In genomic region chr4:108783666-108784463, GRCh38 we compare ENCODE assay signal across 12 cellular contexts. TPM values are rescaled to one million over a fixed set of nuclear protein-coding genes. Genes with fewer than 3 reads are reported as not detected.
A peak's percentile ranks its signal among the peaks of the same experiment; 100 is the strongest.
DNase-seq lines count a peak whose midpoint lies in the region; ATAC-seq and TF ChIP-seq lines count a peak whose summit lies in the region.
"Had no signal": no experiment of that assay in that cellular context is flagged by ENCODE, and none has a peak within 500 bp of the region (broad histone marks: within the 10 kb centered on the region; RNA-seq: fewer than 3 reads in every experiment).

No MANE protein-coding gene starts in this region.

- H3K4me3 ChIP-seq in cardiac muscle cell (no peak overlapping the region), right atrium auricular region (no peak overlapping the region), aorta (ENCODE audit: low read length in 2 of 2) (no peak overlapping the region)

- H3K4me1 ChIP-seq in cardiac muscle cell (ENCODE audit: low read depth) (no peaks in the 10 kb centered on the region), right atrium auricular region (no peaks in the 10 kb centered on the region), aorta (ENCODE audit: control insufficient read depth in 1 of 2, insufficient read depth in 2 of 2, low read length in 2 of 2) (no peaks in the 10 kb centered on the region)

- peaks cover 13% of the 10 kb centered on the region for H3K27me3 Mint-ChIP-seq in nephron progenitor cell (ENCODE audit: low read depth, poor library complexity)
- H3K27me3 Mint-ChIP-seq: CD4-positive, CD25-positive, alpha-beta regulatory T cell had no signal

- H3K4me1 Mint-ChIP-seq in nephron progenitor cell: peaks cover 6% of the 10 kb centered on the region
- H3K4me1 Mint-ChIP-seq: CD4-positive, CD25-positive, alpha-beta regulatory T cell; naive thymus-derived CD4-positive, alpha-beta T cell had no signal

- in situ Hi-C loops in SK-MEL-5 (cut with HindIII; ENCODE audit: low pct_unique_long_range_greater_than_20kb, low sequenced_read_pairs): no loop called here

- H3K27ac Mint-ChIP-seq in nephron progenitor cell: no peak overlapping the region
- H3K27ac Mint-ChIP-seq: CD4-positive, CD25-positive, alpha-beta regulatory T cell; naive thymus-derived CD4-positive, alpha-beta T cell had no signal

- DNase-seq in cardiac muscle cell (ENCODE audit: low read depth in 1 of 2, low spot score in 1 of 2) (peak; percentile 22 to 31), right atrium auricular region (ENCODE audit: low spot score) (no peak), SK-MEL-5 (ENCODE audit: low read depth, low spot score) (peak; percentile 65), fibroblast of peridontal ligament (ENCODE audit: extremely low read depth) (peak; percentile 59), aorta (no peak), NCI-H2227 treated with DMSO at 0.1 percent for 48 hours (lab: John Stamatoyannopoulos, UW) (no peak), SHP77 treated with DMSO at 0.1 percent for 48 hours (lab: John Stamatoyannopoulos, UW) (no peak), nephron progenitor cell (no peak)
- DNase-seq: CD4-positive, CD25-positive, alpha-beta regulatory T cell; glutamatergic neuron; NCI-H524 treated with DMSO at 0.1 percent for 48 hours had no signal

- H3K4me3 Mint-ChIP-seq in nephron progenitor cell: no peak overlapping the region
- H3K4me3 Mint-ChIP-seq: CD4-positive, CD25-positive, alpha-beta regulatory T cell; naive thymus-derived CD4-positive, alpha-beta T cell had no signal

- intact Hi-C loops in aorta (cut with DNase I): no loop called here

- H3K27ac ChIP-seq in cardiac muscle cell: no peak overlapping the region
- H3K27ac ChIP-seq in right atrium auricular region: no peak overlapping the region
- no peak overlapping the region for H3K27ac ChIP-seq in aorta (ENCODE audit: low read depth in 1 of 2, low read length in 2 of 2)

- ATAC-seq in aorta (ENCODE audit: low FRiP score): no peak
- ATAC-seq: naive thymus-derived CD4-positive, alpha-beta T cell had no signal

- no peaks in the 10 kb centered on the region for H3K9me3 ChIP-seq in cardiac muscle cell (ENCODE audit: low read depth)
- H3K9me3 ChIP-seq in right atrium auricular region: no peaks in the 10 kb centered on the region
- no peaks in the 10 kb centered on the region for H3K9me3 ChIP-seq in aorta (ENCODE audit: control insufficient read depth, low read length)

- 61 to 62% methylated on average over 3 of the region's 3 CpGs for WGBS in aorta, 2 donors

- H3K36me3 Mint-ChIP-seq in nephron progenitor cell (ENCODE audit: low read depth): no peaks in the 10 kb centered on the region
- H3K36me3 Mint-ChIP-seq: CD4-positive, CD25-positive, alpha-beta regulatory T cell; naive thymus-derived CD4-positive, alpha-beta T cell had no signal

- H3K9me3 Mint-ChIP-seq in nephron progenitor cell: no peaks in the 10 kb centered on the region
- H3K9me3 Mint-ChIP-seq: naive thymus-derived CD4-positive, alpha-beta T cell had no signal

- H3K36me3 ChIP-seq in cardiac muscle cell (no peaks in the 10 kb centered on the region), right atrium auricular region (no peaks in the 10 kb centered on the region), aorta (ENCODE audit: control insufficient read depth in 1 of 2, insufficient read depth in 2 of 2, low read length in 1 of 2) (no peaks in the 10 kb centered on the region)

- TF ChIP-seq CTCF in cardiac muscle cell (IDR thresholded peaks at IDR 0.05; ENCODE audit: low read depth, low read length) (peak; percentile 40), right atrium auricular region (IDR thresholded peaks at IDR 0.05) (peak in 1 of 2 donors; percentile 31), nephron progenitor cell (IDR thresholded peaks at IDR 0.05) (no peak)

- H3K27me3 ChIP-seq in cardiac muscle cell (no peaks in the 10 kb centered on the region), right atrium auricular region (no peaks in the 10 kb centered on the region), aorta (ENCODE audit: control insufficient read depth in 1 of 2, insufficient read depth in 2 of 2, low read length in 1 of 2) (no peaks in the 10 kb centered on the region)

RNA-seq across cellular contexts. Expression of gene ETNPPL, which starts 21.0 kb away (rescaled TPM):
- total RNA-seq in cardiac muscle cell (0.51 and 0.85 TPM in 2 replicates), right atrium auricular region (1 to 10 TPM in 1 of 2 donors, under 1 TPM in 1; 0.75 to 5.7 TPM), aorta (not detected)
- polyA plus RNA-seq in cardiac muscle cell (0.42 TPM in 1 of 2 replicates, not detected in the other), aorta (not detected)
- total RNA-seq in SK-MEL-5 (2014; rRNA removed; shearing (Covaris generic)): 1.6 and 1.7 TPM in 2 replicates
- polyA plus RNA-seq in SK-MEL-5 (2015; cell fraction: cytosol; rRNA removed): 1.7 and 2.1 TPM in 2 replicates
- polyA plus RNA-seq in SK-MEL-5 (2015; cell fraction: nucleus; rRNA removed): 0.26 and 0.95 TPM in 2 replicates
- total RNA-seq: CD4-positive, CD25-positive, alpha-beta regulatory T cell; naive thymus-derived CD4-positive, alpha-beta T cell had no signal
- polyA plus RNA-seq: CD4-positive, CD25-positive, alpha-beta regulatory T cell; naive thymus-derived CD4-positive, alpha-beta T cell had no signal

Comparison
In these comparisons a context has a peak if more than half of its experiments do, and no peak if none do; other contexts are left out.
1. DNase-seq: peak in cardiac muscle cell (2 of 2), SK-MEL-5 (single experiment) and fibroblast of peridontal ligament (single experiment); none in right atrium auricular region (single experiment), aorta (0 of 2), NCI-H2227 treated with DMSO at 0.1 percent for 48 hours (single experiment), SHP77 treated with DMSO at 0.1 percent for 48 hours (single experiment) and nephron progenitor cell (single experiment).